17 cellular contexts compared by ENCODE assay signal in the genomic region with DNA sequence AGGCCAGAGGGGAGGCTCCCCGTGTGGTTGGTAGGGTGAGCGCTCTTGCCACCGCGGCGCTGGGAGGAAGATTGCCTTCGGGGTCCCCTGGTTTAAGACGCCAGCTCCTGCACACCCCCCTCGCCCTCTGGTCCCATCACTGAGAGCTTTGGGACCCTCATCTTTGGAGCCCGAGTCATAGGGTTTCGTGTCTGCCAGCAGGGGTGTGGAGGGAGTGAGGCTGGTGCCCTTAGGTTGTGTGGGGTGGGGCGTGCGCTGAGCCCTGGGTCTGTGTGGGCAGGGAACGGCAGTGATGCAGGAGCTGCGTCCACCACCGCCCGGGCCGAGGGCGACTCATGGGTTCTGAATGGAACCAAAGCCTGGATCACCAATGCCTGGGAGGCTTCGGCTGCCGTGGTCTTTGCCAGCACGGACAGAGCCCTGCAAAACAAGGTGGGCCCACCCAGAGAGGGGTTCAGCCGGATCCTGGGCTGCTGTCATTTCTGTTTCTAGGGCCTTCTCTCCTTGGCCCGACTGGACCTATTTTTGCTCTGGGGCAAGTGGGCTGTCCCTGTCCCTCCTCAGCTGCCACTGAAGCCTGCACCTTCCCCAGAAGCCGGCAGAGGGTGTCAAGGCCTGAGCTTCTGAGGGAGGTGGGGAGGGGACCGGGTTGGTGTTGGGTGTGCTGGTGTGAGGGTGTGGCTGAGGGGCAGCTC. TPM values are rescaled to one million over a fixed set of nuclear protein-coding genes. Genes with fewer than 3 reads are reported as not detected.
DNase-seq lines count a peak whose midpoint lies in the region; ATAC-seq and TF ChIP-seq lines count a peak whose summit lies in the region.
"Had no signal": no experiment of that assay in that cellular context is flagged by ENCODE, and none has a peak within 500 bp of the region (broad histone marks: within the 10 kb centered on the region; RNA-seq: fewer than 3 reads in every experiment).

No MANE protein-coding gene starts in this region.

- peaks cover 0 to 2% (median 0%) of the 10 kb centered on the region in 3 donors for H3K4me1 Mint-ChIP-seq in CD8-positive, alpha-beta memory T cell
- H3K4me1 Mint-ChIP-seq in activated T-cell treated with anti-CD3 and anti-CD28 coated beads, Interleukin-2, amount 50 U/mL, for 24 hours (ENCODE audit: low read depth): no peaks in the 10 kb centered on the region
- H3K4me1 Mint-ChIP-seq: B cell had no signal

- peaks cover 0 to 25% (median 8%) of the 10 kb centered on the region in 3 donors for H3K36me3 Mint-ChIP-seq in CD8-positive, alpha-beta memory T cell
- peaks cover 10% of the 10 kb centered on the region for H3K36me3 Mint-ChIP-seq in activated T-cell treated with anti-CD3 and anti-CD28 coated beads, Interleukin-2, amount 50 U/mL, for 24 hours (ENCODE audit: low read depth)

- no peaks in the 10 kb centered on the region for H3K9me3 ChIP-seq in cardiac muscle cell (ENCODE audit: low read depth)
- no peaks in the 10 kb centered on the region for H3K9me3 ChIP-seq in right atrium auricular region
- H3K9me3 ChIP-seq in spleen: no peaks in the 10 kb centered on the region
- H3K9me3 ChIP-seq in CD8-positive, alpha-beta memory T cell (ENCODE audit: low read length): no peaks in the 10 kb centered on the region
- H3K9me3 ChIP-seq: MG63, Peyer's patch, upper lobe of right lung had no signal

- H3K4me3 ChIP-seq in cardiac muscle cell: no peak overlapping the region
- no peak overlapping the region for H3K4me3 ChIP-seq in right atrium auricular region
- no peak overlapping the region for H3K4me3 ChIP-seq in fibroblast of the aortic adventitia (ENCODE audit: low read depth, low read length)
- H3K4me3 ChIP-seq in spleen: no peak overlapping the region
- no peak overlapping the region for H3K4me3 ChIP-seq in CD8-positive, alpha-beta memory T cell (ENCODE audit: low read length)
- H3K4me3 ChIP-seq: coronary artery, MG63, Peyer's patch, upper lobe of right lung had no signal

- H3K36me3 ChIP-seq in cardiac muscle cell (no peaks in the 10 kb centered on the region), right atrium auricular region (peaks cover 23% of the 10 kb centered on the region), spleen (peaks cover 0 to 60% (median 14%) of the 10 kb centered on the region in 6 donors)
- no peaks in the 10 kb centered on the region for H3K36me3 ChIP-seq in CD8-positive, alpha-beta memory T cell (ENCODE audit: insufficient read depth, low read length)
- H3K36me3 ChIP-seq: MG63 had no signal

- H3K27ac ChIP-seq in cardiac muscle cell: no peak overlapping the region
- no peak overlapping the region for H3K27ac ChIP-seq in right atrium auricular region
- H3K27ac ChIP-seq in spleen: peak overlapping the region in 1 of 8 donors; percentile 89
- H3K27ac ChIP-seq in CD8-positive, alpha-beta memory T cell (ENCODE audit: low read depth, low read length): no peak overlapping the region
- H3K27ac ChIP-seq: coronary artery, Peyer's patch, upper lobe of right lung had no signal

- TF ChIP-seq CTCF in cardiac muscle cell (IDR thresholded peaks at IDR 0.05; ENCODE audit: low read depth, low read length) (peak; percentile 42), right atrium auricular region (IDR thresholded peaks at IDR 0.05) (peak in 1 of 2 donors; percentile 24), fibroblast of the aortic adventitia (IDR thresholded peaks at IDR 0.05; ENCODE audit: insufficient read depth, low read length) (peak; percentile 38), spleen (IDR thresholded peaks at IDR 0.05 in 8 of 11, conservative IDR thresholded peaks at IDR 0.05 in 3 of 11) (peak in 6 of 11 experiments; percentile 26 to 47 (median 42))

- DNase-seq in cardiac muscle cell (ENCODE audit: low read depth in 1 of 2, low spot score in 1 of 2) (peak in 1 of 2 donors; percentile 45), right atrium auricular region (ENCODE audit: low spot score) (no peak), RPMI8226 (peak; percentile 60), fibroblast of the aortic adventitia (ENCODE audit: low read depth) (no peak), spleen (peak; percentile 72)
- DNase-seq in CD8-positive, alpha-beta memory T cell: no peak
- no peak for DNase-seq in activated T-cell treated with anti-CD3 and anti-CD28 coated beads, Interleukin-2, amount 50 U/mL, for 24 hours
- DNase-seq: activated CD8-positive, alpha-beta T cell treated with anti-CD3 and anti-CD28 coated beads for 36 hours; activated naive CD4-positive, alpha-beta T cell treated with Interleukin-2 at 50 U/mL for 16 hours; GF-D8; MG63; NCI-H2171; upper lobe of right lung had no signal

- CTCF ChIA-PET in CD8-positive, alpha-beta memory T cell (lab: Charles Lee): no interaction called here

- no peaks in the 10 kb centered on the region for H3K27me3 ChIP-seq in cardiac muscle cell
- no peaks in the 10 kb centered on the region for H3K27me3 ChIP-seq in right atrium auricular region
- no peaks in the 10 kb centered on the region for H3K27me3 ChIP-seq in spleen (replicated peaks in 1 of 7)
- no peaks in the 10 kb centered on the region for H3K27me3 ChIP-seq in CD8-positive, alpha-beta memory T cell (ENCODE audit: insufficient read depth, low read length, poor library complexity, severe bottlenecking)
- H3K27me3 ChIP-seq: MG63, Peyer's patch, upper lobe of right lung had no signal

- no peaks in the 10 kb centered on the region for H3K9me3 Mint-ChIP-seq in CD8-positive, alpha-beta memory T cell
- H3K9me3 Mint-ChIP-seq in activated T-cell treated with anti-CD3 and anti-CD28 coated beads, Interleukin-2, amount 50 U/mL, for 24 hours: no peaks in the 10 kb centered on the region
- H3K9me3 Mint-ChIP-seq: activated CD8-positive, alpha-beta T cell treated with anti-CD3 and anti-CD28 coated beads for 36 hours had no signal

- intact Hi-C loops in spleen (cut with DNase I; ENCODE audit: low total_unique reads): no loop called here

- no peak for ATAC-seq in GM19035 (IDR thresholded peaks at IDR 0.05; ENCODE audit: unreplicated experiment)
- ATAC-seq: activated CD8-positive, alpha-beta T cell treated with anti-CD3 and anti-CD28 coated beads for 36 hours had no signal

- TF ChIP-seq POLR2A in spleen (IDR thresholded peaks at IDR 0.05): no peak

- H3K4me1 ChIP-seq in cardiac muscle cell (ENCODE audit: low read depth) (no peaks in the 10 kb centered on the region), right atrium auricular region (no peaks in the 10 kb centered on the region), spleen (peaks cover 0 to 28% (median 7%) of the 10 kb centered on the region in 6 donors)
- no peaks in the 10 kb centered on the region for H3K4me1 ChIP-seq in CD8-positive, alpha-beta memory T cell (ENCODE audit: insufficient read depth, low read length)
- H3K4me1 ChIP-seq: Peyer's patch, upper lobe of right lung had no signal

- no peak overlapping the region for H3K27ac Mint-ChIP-seq in CD8-positive, alpha-beta memory T cell
- no peak overlapping the region for H3K27ac Mint-ChIP-seq in activated T-cell treated with anti-CD3 and anti-CD28 coated beads, Interleukin-2, amount 50 U/mL, for 24 hours
- H3K27ac Mint-ChIP-seq: activated CD8-positive, alpha-beta T cell treated with anti-CD3 and anti-CD28 coated beads for 36 hours; B cell had no signal

- no peaks in the 10 kb centered on the region for H3K27me3 Mint-ChIP-seq in CD8-positive, alpha-beta memory T cell
- H3K27me3 Mint-ChIP-seq in activated T-cell treated with anti-CD3 and anti-CD28 coated beads, Interleukin-2, amount 50 U/mL, for 24 hours: no peaks in the 10 kb centered on the region
- H3K27me3 Mint-ChIP-seq: activated CD8-positive, alpha-beta T cell treated with anti-CD3 and anti-CD28 coated beads for 36 hours; B cell had no signal

- no peak overlapping the region for H3K4me3 Mint-ChIP-seq in CD8-positive, alpha-beta memory T cell
- H3K4me3 Mint-ChIP-seq in activated T-cell treated with anti-CD3 and anti-CD28 coated beads, Interleukin-2, amount 50 U/mL, for 24 hours: no peak overlapping the region
- H3K4me3 Mint-ChIP-seq: activated CD8-positive, alpha-beta T cell treated with anti-CD3 and anti-CD28 coated beads for 36 hours; B cell had no signal

- WGBS in spleen, 5 donors: 75 to 94% (median 88%) methylated on average over 8 to 25 of the region's 25 CpGs

- POLR2A ChIA-PET in CD8-positive, alpha-beta memory T cell (lab: Charles Lee): no interaction called here

RNA-seq across cellular contexts. Expression of a gene that starts 12.1 kb away (rescaled TPM):
- total RNA-seq in cardiac muscle cell (34.3 and 59.8 TPM in 2 replicates), right atrium auricular region (10 to 100 TPM; 58.6 to 92.6 TPM), fibroblast of the aortic adventitia (ENCODE audit: low replicate concordance) (7.5 and 7.8 TPM in 2 replicates), spleen (10 to 100 TPM; 21.4 to 55.1 (median 35.1) TPM)
- polyA plus RNA-seq in cardiac muscle cell (35.9 and 77.1 TPM in 2 replicates), spleen (10 to 100 TPM; 21.2 to 66.4 (median 40.1) TPM)
- 10 to 100 TPM; 11.2 to 12.1 TPM for total RNA-seq in CD8-positive, alpha-beta memory T cell
- polyA plus RNA-seq in CD8-positive, alpha-beta memory T cell: 19.7 TPM

RNA-seq across cellular contexts. Expression of a gene that starts 27.4 kb away (rescaled TPM):
- total RNA-seq in cardiac muscle cell: 22.0 and 28.2 TPM in 2 replicates
- 14.1 and 14.7 TPM in 2 replicates for polyA plus RNA-seq in cardiac muscle cell
- total RNA-seq in right atrium auricular region: 10 to 100 TPM in 1 of 2 donors, 1 to 10 TPM in 1; 8.9 to 13.1 TPM
- 18.2 and 19.8 TPM in 2 replicates for total RNA-seq in fibroblast of the aortic adventitia (ENCODE audit: low replicate concordance)
- total RNA-seq in spleen: 10 to 100 TPM; 13.0 to 32.2 (median 29.8) TPM
- 10 to 100 TPM in 1 of 3 donors, 1 to 10 TPM in 2; 5.5 to 17.3 (median 8.1) TPM for polyA plus RNA-seq in spleen
- 10 to 100 TPM; 29.8 to 30.5 TPM for total RNA-seq in CD8-positive, alpha-beta memory T cell
- polyA plus RNA-seq in CD8-positive, alpha-beta memory T cell: 8.8 TPM

RNA-seq across cellular contexts. Expression of a gene that starts 50.8 kb away (rescaled TPM):
- total RNA-seq in cardiac muscle cell: 122 and 137 TPM in 2 replicates
- 159 and 215 TPM in 2 replicates for polyA plus RNA-seq in cardiac muscle cell
- total RNA-seq in right atrium auricular region: 100 to 1,000 TPM in 1 of 2 donors, 10 to 100 TPM in 1; 89.7 to 179 TPM
- 77.1 and 135 TPM in 2 replicates for total RNA-seq in fibroblast of the aortic adventitia (ENCODE audit: low replicate concordance)
- 100 to 1,000 TPM in 1 of 7 donors, 10 to 100 TPM in 6; 60.1 to 117 (median 78.5) TPM for total RNA-seq in spleen
- polyA plus RNA-seq in spleen: 10 to 100 TPM in 2 of 3 donors, 1 to 10 TPM in 1; 7.7 to 22.6 (median 10.9) TPM
- total RNA-seq in CD8-positive, alpha-beta memory T cell: 100 to 1,000 TPM; 130 to 143 TPM
- 74.9 TPM for polyA plus RNA-seq in CD8-positive, alpha-beta memory T cell

Comparison
In these comparisons a context has a peak if more than half of its experiments do, and no peak if none do; other contexts are left out.
1. DNase-seq: peak in RPMI8226 (single experiment) and spleen (single experiment); none in right atrium auricular region (single experiment), fibroblast of the aortic adventitia (single experiment), CD8-positive, alpha-beta memory T cell (0 of 5) and activated T-cell treated with anti-CD3 and anti-CD28 coated beads, Interleukin-2, amount 50 U/mL, for 24 hours (single experiment).